ENCODE assay signal across 29 cellular contexts in genomic region chr5:179170606-179171005, GRCh38.
"Had no signal": no experiment of that assay in that cellular context is flagged by ENCODE, and none has a peak within 500 bp of the region (broad histone marks: within the 10 kb centered on the region; RNA-seq: fewer than 3 reads in every experiment).

No MANE protein-coding gene starts in this region.

- H3K4me3 ChIP-seq: colonic mucosa, esophagus squamous epithelium, mucosa of descending colon, psoas muscle, thoracic aorta had no signal

- H3K27ac ChIP-seq: colonic mucosa, epithelial cell of prostate, esophagus squamous epithelium, parathyroid adenoma, psoas muscle, thoracic aorta had no signal

- H3K27ac Mint-ChIP-seq: activated CD4-positive, alpha-beta memory T cell treated with anti-CD3 and anti-CD28 coated beads, Interleukin-2, amount 10 ng/mL, durations not matched to agents 7 days and 5 days; activated CD4-positive, alpha-beta T cell treated with anti-CD3 and anti-CD28 coated beads, Interleukin-2, amount 10 ng/mL, durations not matched to agents 7 days and 5 days; activated naive CD8-positive, alpha-beta T cell; naive B cell; stimulated activated naive CD8-positive, alpha-beta T cell treated with anti-CD3 and anti-CD28 coated beads, Interleukin-15, Interleukin-2, amounts not matched to agents 100 ng/mL and 50 ng/mL, for 24 hours; T-helper 17 cell; type B pancreatic cell had no signal

- H3K27me3 ChIP-seq: colonic mucosa had no signal

- H3K79me2 ChIP-seq: parathyroid adenoma had no signal

- DNase-seq: activated CD4-positive, alpha-beta memory T cell treated with anti-CD3 and anti-CD28 coated beads, Interleukin-2, amount 10 ng/mL, durations not matched to agents 7 days and 5 days; activated CD4-positive, alpha-beta T cell treated with anti-CD3 and anti-CD28 coated beads for 1 hour; activated CD4-positive, alpha-beta T cell treated with anti-CD3 and anti-CD28 coated beads, Interleukin-2, amount 10 ng/mL, durations not matched to agents 7 days and 5 days; activated naive CD4-positive, alpha-beta T cell; activated T-cell treated with anti-CD3 and anti-CD28 coated beads for 4 hours; activated T-cell treated with anti-CD3 and anti-CD28 coated beads, Interleukin-2, amount 50 U/mL, for 72 hours; anterior cingulate cortex; colonic mucosa; effector CD8-positive, alpha-beta T cell; esophagus squamous epithelium; foreskin melanocyte; islet precursor cell; left colon; mucosa of descending colon; naive B cell; stimulated activated CD4-positive, alpha-beta T cell treated with anti-CD3 and anti-CD28 coated beads, Interleukin-2, amount 100 ng/mL, for 48 hours; T-helper 17 cell; T1000 had no signal

- H3K4me1 ChIP-seq: colonic mucosa, parathyroid adenoma, psoas muscle had no signal

- H2AFZ ChIP-seq: parathyroid adenoma had no signal

- H3K27me3 Mint-ChIP-seq: activated CD4-positive, alpha-beta memory T cell treated with anti-CD3 and anti-CD28 coated beads, Interleukin-2, amount 10 ng/mL, durations not matched to agents 7 days and 5 days; activated CD4-positive, alpha-beta T cell treated with anti-CD3 and anti-CD28 coated beads, Interleukin-2, amount 10 ng/mL, durations not matched to agents 7 days and 5 days; type B pancreatic cell had no signal

- H3K36me3 Mint-ChIP-seq: activated naive CD8-positive, alpha-beta T cell; naive B cell; type B pancreatic cell had no signal

- ATAC-seq: activated T-cell treated with anti-CD3 and anti-CD28 coated beads, Interleukin-2, amount 50 U/mL, for 72 hours; left colon; mucosa of descending colon; psoas muscle; SK-N-SH treated with all-trans-retinoic acid at 6 μM for 48 hours; T-helper 17 cell had no signal

- H3K4me1 Mint-ChIP-seq: activated CD4-positive, alpha-beta T cell treated with anti-CD3 and anti-CD28 coated beads, Interleukin-2, amount 10 ng/mL, durations not matched to agents 7 days and 5 days; central memory CD8-positive, alpha-beta T cell had no signal

- H3K9me3 Mint-ChIP-seq: activated CD4-positive, alpha-beta memory T cell treated with anti-CD3 and anti-CD28 coated beads, Interleukin-2, amount 10 ng/mL, durations not matched to agents 7 days and 5 days; activated CD4-positive, alpha-beta T cell treated with anti-CD3 and anti-CD28 coated beads, Interleukin-2, amount 10 ng/mL, durations not matched to agents 7 days and 5 days; activated T-cell treated with anti-CD3 and anti-CD28 coated beads, Interleukin-2, amount 50 U/mL, for 72 hours; central memory CD8-positive, alpha-beta T cell; stimulated activated naive CD8-positive, alpha-beta T cell treated with anti-CD3 and anti-CD28 coated beads, Interleukin-15, Interleukin-2, amounts not matched to agents 100 ng/mL and 50 ng/mL, for 24 hours; type B pancreatic cell had no signal

- H3K9me3 ChIP-seq: colonic mucosa, esophagus squamous epithelium, mucosa of descending colon, psoas muscle, thoracic aorta had no signal

- H3K9ac ChIP-seq: parathyroid adenoma had no signal

- H3K4me3 Mint-ChIP-seq: activated CD4-positive, alpha-beta memory T cell treated with anti-CD3 and anti-CD28 coated beads, Interleukin-2, amount 10 ng/mL, durations not matched to agents 7 days and 5 days; activated CD4-positive, alpha-beta T cell treated with anti-CD3 and anti-CD28 coated beads, Interleukin-2, amount 10 ng/mL, durations not matched to agents 7 days and 5 days; activated naive CD8-positive, alpha-beta T cell; activated T-cell treated with anti-CD3 and anti-CD28 coated beads, Interleukin-2, amount 50 U/mL, for 72 hours; central memory CD8-positive, alpha-beta T cell; naive B cell; stimulated activated naive CD8-positive, alpha-beta T cell treated with anti-CD3 and anti-CD28 coated beads, Interleukin-15, Interleukin-2, amounts not matched to agents 100 ng/mL and 50 ng/mL, for 24 hours; T-helper 17 cell; type B pancreatic cell had no signal

- FAIRE-seq: bronchial epithelial cell, endometrium had no signal

- H3K36me3 ChIP-seq: colonic mucosa, esophagus squamous epithelium, thoracic aorta had no signal
